8 cellular contexts compared by ENCODE assay signal in the genomic region with DNA sequence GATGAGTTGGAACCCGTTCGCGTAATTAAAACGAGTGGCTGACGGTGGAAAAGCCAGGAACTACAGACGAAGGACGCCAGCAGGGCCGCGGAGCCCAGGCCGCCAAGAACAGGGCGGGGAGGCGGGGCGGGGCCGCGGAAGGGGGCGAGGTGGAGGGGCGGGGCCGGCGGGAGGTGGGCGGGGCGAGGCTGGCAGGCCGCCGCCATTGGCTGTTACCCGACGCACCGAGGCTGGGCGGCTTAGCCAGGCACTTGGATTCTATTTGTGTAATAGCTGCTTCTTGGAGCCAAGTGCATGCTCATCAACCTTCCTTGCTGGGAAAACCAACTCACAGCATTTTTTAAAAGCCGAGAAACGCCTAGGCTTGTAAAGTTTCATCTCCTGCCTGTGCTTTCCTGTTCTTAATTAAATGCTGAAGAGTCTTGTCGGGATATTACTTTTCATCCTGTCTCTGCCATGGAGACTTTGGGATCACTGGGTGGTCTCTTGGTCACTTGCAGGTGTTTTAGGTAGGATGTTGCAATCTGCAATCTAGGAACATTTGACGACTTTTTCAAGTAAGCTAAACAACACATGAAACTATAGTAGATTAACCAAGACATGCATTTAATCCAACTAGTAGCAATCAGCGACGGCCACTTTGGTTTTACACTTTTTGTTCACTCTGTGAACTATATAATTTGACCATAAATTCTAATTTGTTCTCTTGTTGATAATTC.
DNase-seq lines count a peak whose midpoint lies in the region; ATAC-seq and TF ChIP-seq lines count a peak whose summit lies in the region.

No MANE protein-coding gene starts in this region.

- peak in 1 of 2 donors; percentile 71 for TF ChIP-seq POLR2A in uterus (IDR thresholded peaks at IDR 0.05)

- H3K4me3 ChIP-seq in ascending aorta (peak overlapping the region; percentile 85 to 93), right cardiac atrium (ENCODE audit: low read length) (peak overlapping the region; percentile 80), uterus (peak overlapping the region; percentile 73 to 88)

- peaks cover 0 to 16% of the 10 kb centered on the region in 2 donors for H3K4me1 ChIP-seq in ascending aorta
- H3K4me1 ChIP-seq in right cardiac atrium (ENCODE audit: control insufficient read depth, insufficient read depth, low read length): peaks cover 3% of the 10 kb centered on the region
- peaks cover 0 to 21% of the 10 kb centered on the region in 2 donors for H3K4me1 ChIP-seq in uterus

- H3K27ac ChIP-seq in ascending aorta: peak overlapping the region; percentile 99
- peak overlapping the region; percentile 99 for H3K27ac ChIP-seq in right cardiac atrium (ENCODE audit: low read length)
- peak overlapping the region; percentile 97 to 99 for H3K27ac ChIP-seq in uterus

- H3K9me3 ChIP-seq in ascending aorta: no peaks in the 10 kb centered on the region
- no peaks in the 10 kb centered on the region for H3K9me3 ChIP-seq in right cardiac atrium (ENCODE audit: control insufficient read depth, low read length)
- H3K9me3 ChIP-seq in uterus: no peaks in the 10 kb centered on the region

- no peaks in the 10 kb centered on the region for H3K36me3 ChIP-seq in ascending aorta
- no peaks in the 10 kb centered on the region for H3K36me3 ChIP-seq in uterus

- 4% methylated on average over 33 of the region's 33 CpGs for WGBS in right cardiac atrium

- ATAC-seq in HG02885 (IDR thresholded peaks at IDR 0.05; ENCODE audit: poor library complexity, unreplicated experiment) (peak; percentile 57), right cardiac atrium (peak; percentile 93 to 94)

- DNase-seq in GM13977 (ENCODE audit: low spot score) (peak; percentile 95), NCI-H1694 treated with DMSO at 0.1 percent for 48 hours (lab: John Stamatoyannopoulos, UW) (peak; percentile 51), T-helper 22 cell (ENCODE audit: low read depth) (peak; percentile 72), ascending aorta (ENCODE audit: low spot score in 2 of 2) (peak; percentile 76 to 95), right cardiac atrium (peak; percentile 89 to 95 (median 95)), pulmonary artery endothelial cell (ENCODE audit: low read depth, low spot score) (peak; percentile 46), uterus (peak; percentile 90 to 92)

- no peak for TF ChIP-seq CTCF in GM13977 (IDR thresholded peaks at IDR 0.05; ENCODE audit: extremely low read depth, insufficient read depth, missing control alignments)
- no peak for TF ChIP-seq CTCF in ascending aorta (IDR thresholded peaks at IDR 0.05)
- TF ChIP-seq CTCF in uterus (IDR thresholded peaks at IDR 0.05): no peak

- in situ Hi-C loops in GM13977 (cut with MboI; ENCODE audit: low pct_unique_long_range_greater_than_20kb, low sequenced_read_pairs, unreplicated experiment): no loop called here

- H3K27me3 ChIP-seq in ascending aorta: no peaks in the 10 kb centered on the region
- no peaks in the 10 kb centered on the region for H3K27me3 ChIP-seq in right cardiac atrium (ENCODE audit: control insufficient read depth, insufficient read depth)
- no peaks in the 10 kb centered on the region for H3K27me3 ChIP-seq in uterus

- intact Hi-C loops in ascending aorta (cut with DNase I): loop anchor here (1.0 to 5.0 kb wide), 6 partner anchors 120 to 1710 kb away; partner anchors contain the start of gene TFB1M
- intact Hi-C loops in right cardiac atrium (cut with DNase I): loop anchor here in 3 of 4 donors (5.0 to 10.0 kb wide), 3 partner anchors 237 to 335 kb away; partner anchors contain the start of gene ARID1B (in 1 of the 3)
- intact Hi-C loops in uterus (cut with DNase I; ENCODE audit: low total_unique reads): no loop called here

Comparison
In these comparisons a context has a peak if more than half of its experiments do, and no peak if none do; other contexts are left out.
1. Peak in every context shown above with its lines: DNase-seq, ATAC-seq, H3K4me3 ChIP-seq and H3K27ac ChIP-seq.